ENCODE assay signal across 17 cellular contexts in the genomic region with DNA sequence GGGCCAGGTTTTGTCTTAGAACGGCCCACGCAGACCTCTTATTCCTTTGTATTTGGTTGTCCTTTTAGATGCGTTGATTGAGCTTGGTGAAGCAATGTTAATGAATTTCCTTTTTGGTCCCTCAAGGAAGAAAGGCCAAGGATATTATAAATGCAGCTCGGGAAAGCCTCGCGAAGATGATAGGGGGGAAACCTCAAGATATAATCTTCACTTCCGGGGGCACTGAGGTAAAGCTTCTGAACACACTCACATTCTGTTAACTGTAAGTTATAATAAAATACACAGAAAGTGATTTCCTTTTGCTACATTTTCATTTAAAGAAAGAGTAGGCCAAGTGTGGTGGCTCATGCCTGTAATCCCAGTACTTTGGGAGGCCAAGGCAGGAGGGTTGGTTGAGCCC. TPM values are rescaled to one million over a fixed set of nuclear protein-coding genes. Genes with fewer than 3 reads are reported as not detected.
DNase-seq lines count a peak whose midpoint lies in the region; ATAC-seq and TF ChIP-seq lines count a peak whose summit lies in the region.
"Had no signal": no experiment of that assay in that cellular context is flagged by ENCODE, and none has a peak within 500 bp of the region (broad histone marks: within the 10 kb centered on the region; RNA-seq: fewer than 3 reads in every experiment).

No MANE protein-coding gene starts in this region.

- peaks cover 84% of the 10 kb centered on the region for H3K36me3 Mint-ChIP-seq in activated CD4-positive, alpha-beta T cell treated with anti-CD3 and anti-CD28 coated beads for 36 hours (ENCODE audit: low read depth)
- peaks cover 96% of the 10 kb centered on the region for H3K36me3 Mint-ChIP-seq in stimulated activated naive CD8-positive, alpha-beta T cell treated with anti-CD3 and anti-CD28 coated beads, Interleukin-15, Interleukin-2, amounts not matched to agents 100 ng/mL and 50 ng/mL, for 24 hours (ENCODE audit: low read depth)
- H3K36me3 Mint-ChIP-seq in activated naive CD8-positive, alpha-beta T cell treated with anti-CD3 and anti-CD28 coated beads for 36 hours, result peaks cover 87% of the 10 kb centered on the region
- H3K36me3 Mint-ChIP-seq in HFFc6 (ENCODE audit: low read depth) (peaks cover 27% of the 10 kb centered on the region), H9 (ENCODE audit: insufficient read depth in 1 of 3, low read depth in 3 of 3) (peaks cover 65 to 85% (median 75%) of the 10 kb centered on the region in 3 experiments; a peak in 6 of 7 replicates)

- no peaks in the 10 kb centered on the region for H3K23me2 ChIP-seq in H9 (ENCODE audit: insufficient read length, low read depth, low read length, poor library complexity, severe bottlenecking)

- no peak overlapping the region for H3K27ac ChIP-seq in H9 (ENCODE audit: insufficient read length, low read depth, low read length)
- H3K27ac ChIP-seq: BLaER1 had no signal

- H3K4me3 Mint-ChIP-seq in activated CD4-positive, alpha-beta T cell treated with anti-CD3 and anti-CD28 coated beads for 36 hours, result no peak overlapping the region
- no peak overlapping the region for H3K4me3 Mint-ChIP-seq in stimulated activated naive CD8-positive, alpha-beta T cell treated with anti-CD3 and anti-CD28 coated beads, Interleukin-15, Interleukin-2, amounts not matched to agents 100 ng/mL and 50 ng/mL, for 24 hours
- peak overlapping the region; percentile 11 for H3K4me3 Mint-ChIP-seq in activated naive CD8-positive, alpha-beta T cell treated with anti-CD3 and anti-CD28 coated beads for 36 hours
- H3K4me3 Mint-ChIP-seq in HFFc6, result no peak overlapping the region
- no peak overlapping the region for H3K4me3 Mint-ChIP-seq in H9

- no peak overlapping the region for H3K4me2 ChIP-seq in H9 (ENCODE audit: insufficient read depth, insufficient read length, low read length)
- H3K4me2 ChIP-seq: BLaER1 had no signal

- WGBS in H9 (ENCODE audit: extremely low coverage, insufficient read length, low lambda C conversion rate), result no CpG with 5 or more reads among the region's 7 CpGs

- no peak overlapping the region for H2AFZ ChIP-seq in H9 (ENCODE audit: low read length)

- peaks cover 7% of the 10 kb centered on the region for H3K79me1 ChIP-seq in H9 (ENCODE audit: insufficient read depth, low read depth, low read length, poor library complexity, severe bottlenecking)

- H3K4me1 ChIP-seq in H9 (ENCODE audit: insufficient read depth, low read length), result peaks cover 2% of the 10 kb centered on the region

- POLR2A ChIA-PET in activated CD4-positive, alpha-beta T cell treated with anti-CD3 and anti-CD28 coated beads for 36 hours (lab: Charles Lee), result interaction anchor here (0.6 kb wide), 1 partner anchor 62 kb away, joined by 4 read pairs; no protein-coding TSS in a partner anchor

- CTCF ChIA-PET in activated CD4-positive, alpha-beta T cell treated with anti-CD3 and anti-CD28 coated beads for 36 hours (lab: Charles Lee), result interaction anchor here (0.7 to 1.1 kb wide), 2 partner anchors 9 to 195 kb away, joined by 3 to 4 read pairs; no protein-coding TSS in a partner anchor

- no peak for TF ChIP-seq CTCF in HFFc6 (IDR thresholded peaks at IDR 0.05)
- no peak for TF ChIP-seq CTCF in H9 (conservative IDR thresholded peaks at IDR 0.05)

- peak overlapping the region; percentile 38 for H3K27ac Mint-ChIP-seq in activated CD4-positive, alpha-beta T cell treated with anti-CD3 and anti-CD28 coated beads for 36 hours
- H3K27ac Mint-ChIP-seq in stimulated activated naive CD8-positive, alpha-beta T cell treated with anti-CD3 and anti-CD28 coated beads, Interleukin-15, Interleukin-2, amounts not matched to agents 100 ng/mL and 50 ng/mL, for 24 hours, result peak overlapping the region; percentile 57
- peak overlapping the region; percentile 75 for H3K27ac Mint-ChIP-seq in activated naive CD8-positive, alpha-beta T cell treated with anti-CD3 and anti-CD28 coated beads for 36 hours
- no peak overlapping the region for H3K27ac Mint-ChIP-seq in HFFc6
- H3K27ac Mint-ChIP-seq in H9, result peak overlapping the region in 1 of 3 experiments; percentile 57; a peak in 2 of 7 replicates

- no peaks in the 10 kb centered on the region for H3K27me3 Mint-ChIP-seq in activated CD4-positive, alpha-beta T cell treated with anti-CD3 and anti-CD28 coated beads for 36 hours
- no peaks in the 10 kb centered on the region for H3K27me3 Mint-ChIP-seq in stimulated activated naive CD8-positive, alpha-beta T cell treated with anti-CD3 and anti-CD28 coated beads, Interleukin-15, Interleukin-2, amounts not matched to agents 100 ng/mL and 50 ng/mL, for 24 hours
- no peaks in the 10 kb centered on the region for H3K27me3 Mint-ChIP-seq in activated naive CD8-positive, alpha-beta T cell treated with anti-CD3 and anti-CD28 coated beads for 36 hours
- H3K27me3 Mint-ChIP-seq in HFFc6 (ENCODE audit: insufficient read depth) (no peaks in the 10 kb centered on the region), H9 (ENCODE audit: low read depth) (no peaks in the 10 kb centered on the region)

- H3K79me2 ChIP-seq in H9 (ENCODE audit: insufficient read depth, low read length), result peaks cover 2% of the 10 kb centered on the region; the same call in 1 of the 2 replicates

- no peak overlapping the region for H3K23ac ChIP-seq in H9 (ENCODE audit: insufficient read length, low read depth, low read length)

- H3K14ac ChIP-seq in H9 (ENCODE audit: insufficient read depth, low read length), result no peak overlapping the region

- no peak for DNase-seq in activated CD4-positive, alpha-beta T cell treated with anti-CD3 and anti-CD28 coated beads for 36 hours
- DNase-seq in activated CD4-positive, alpha-beta T cell treated with anti-CD3 and anti-CD28 coated beads for 4 hours, result no peak
- no peak for DNase-seq in stimulated activated naive CD8-positive, alpha-beta T cell treated with anti-CD3 and anti-CD28 coated beads, Interleukin-15, Interleukin-2, amounts not matched to agents 100 U/mL and 50 U/mL, for 24 hours
- DNase-seq in activated naive CD8-positive, alpha-beta T cell treated with anti-CD3 and anti-CD28 coated beads for 36 hours, result no peak
- DNase-seq in HFFc6 (no peak), H9 (no peak), NCI-H1417 (lab: John Stamatoyannopoulos, UW) (no peak)
- DNase-seq: 8988T, COR-L47, DMS153, Karpas-422, NCI-H1930, NCI-H2171, SHP77 treated with DMSO at 0.1 percent for 48 hours had no signal

- intact Hi-C loops in activated CD4-positive, alpha-beta T cell treated with anti-CD3 and anti-CD28 coated beads for 36 hours (cut with DNase I, micrococcal nuclease), result loop anchor here in 1 of 2 experiments (10.0 kb wide), 1 partner anchor 373 kb away; no protein-coding TSS in a partner anchor

- H2BK15ac ChIP-seq in H9 (ENCODE audit: low read depth, low read length), result no peak overlapping the region

- no peak overlapping the region for H2BK5ac ChIP-seq in H9 (ENCODE audit: insufficient read length, low read length)

- H3K9ac ChIP-seq in H9 (ENCODE audit: extremely low read depth, insufficient read length, low read length), result no peak overlapping the region
- H3K9ac ChIP-seq: BLaER1 had no signal

- H2BK120ac ChIP-seq in H9 (ENCODE audit: low read depth, low read length, poor library complexity, severe bottlenecking), result no peak overlapping the region

- H3T11ph ChIP-seq in H9 (ENCODE audit: low read length), result no peak overlapping the region

- H2AK5ac ChIP-seq in H9 (ENCODE audit: insufficient read length, low read length), result no peak overlapping the region

- no peak for ATAC-seq in activated CD4-positive, alpha-beta T cell treated with anti-CD3 and anti-CD28 coated beads for 36 hours
- no peak for ATAC-seq in stimulated activated naive CD8-positive, alpha-beta T cell treated with anti-CD3 and anti-CD28 coated beads, Interleukin-15, Interleukin-2, amounts not matched to agents 100 U/mL and 50 U/mL, for 24 hours
- ATAC-seq: HepG2 had no signal

- no peak overlapping the region for H2BK12ac ChIP-seq in H9 (ENCODE audit: insufficient read length, low read depth, low read length)

- H3K56ac ChIP-seq in H9 (ENCODE audit: insufficient read length, low read depth, low read length), result no peak overlapping the region

- no peak overlapping the region for H4K5ac ChIP-seq in H9 (ENCODE audit: insufficient read length, low read depth, low read length)

- no peaks in the 10 kb centered on the region for H3K9me3 ChIP-seq in H9 (ENCODE audit: control insufficient read depth, low read depth, low read length)

- H3K4ac ChIP-seq in H9 (ENCODE audit: low read depth, low read length), result no peak overlapping the region

- H3K27me3 ChIP-seq in H9 (ENCODE audit: insufficient read depth, low read length), result no peaks in the 10 kb centered on the region
- H3K27me3 ChIP-seq: BLaER1 had no signal

- H3K9me3 Mint-ChIP-seq in activated CD4-positive, alpha-beta T cell treated with anti-CD3 and anti-CD28 coated beads for 36 hours (ENCODE audit: low read depth), result peaks cover 15% of the 10 kb centered on the region
- H3K9me3 Mint-ChIP-seq in stimulated activated naive CD8-positive, alpha-beta T cell treated with anti-CD3 and anti-CD28 coated beads, Interleukin-15, Interleukin-2, amounts not matched to agents 100 ng/mL and 50 ng/mL, for 24 hours, result peaks cover 18% of the 10 kb centered on the region
- H3K9me3 Mint-ChIP-seq in activated naive CD8-positive, alpha-beta T cell treated with anti-CD3 and anti-CD28 coated beads for 36 hours, result peaks cover 25% of the 10 kb centered on the region
- H3K9me3 Mint-ChIP-seq in HFFc6, result peaks cover 4% of the 10 kb centered on the region; the same call in 1 of the 2 replicates
- no peaks in the 10 kb centered on the region for H3K9me3 Mint-ChIP-seq in H9

- H4K8ac ChIP-seq in H9 (replicated peaks; ENCODE audit: insufficient read length, low read depth, low read length), result no peak overlapping the region

- no peak overlapping the region for H2BK20ac ChIP-seq in H9 (ENCODE audit: low read depth, low read length, poor library complexity, severe bottlenecking)

- no peaks in the 10 kb centered on the region for H4K20me1 ChIP-seq in H9 (ENCODE audit: control insufficient read depth, insufficient read depth, insufficient read length)
- H4K20me1 ChIP-seq: BLaER1 had no signal

- no peak overlapping the region for H3K18ac ChIP-seq in H9 (ENCODE audit: insufficient read length, low read depth, low read length)

- no peak overlapping the region for H4K91ac ChIP-seq in H9 (ENCODE audit: insufficient read length, low read depth, low read length)

- H3K4me1 Mint-ChIP-seq in activated CD4-positive, alpha-beta T cell treated with anti-CD3 and anti-CD28 coated beads for 36 hours, result peaks cover 60% of the 10 kb centered on the region
- H3K4me1 Mint-ChIP-seq in stimulated activated naive CD8-positive, alpha-beta T cell treated with anti-CD3 and anti-CD28 coated beads, Interleukin-15, Interleukin-2, amounts not matched to agents 100 ng/mL and 50 ng/mL, for 24 hours (ENCODE audit: low read depth), result peaks cover 75% of the 10 kb centered on the region
- H3K4me1 Mint-ChIP-seq in activated naive CD8-positive, alpha-beta T cell treated with anti-CD3 and anti-CD28 coated beads for 36 hours, result peaks cover 57% of the 10 kb centered on the region
- H3K4me1 Mint-ChIP-seq in HFFc6 (ENCODE audit: low read depth) (no peaks in the 10 kb centered on the region; the same call in 1 of the 2 replicates), H9 (peaks cover 7 to 9% of the 10 kb centered on the region in 2 experiments)

RNA-seq across cellular contexts. Expression of gene SCLY, which starts 7.1 kb away (rescaled TPM):
- total RNA-seq in activated CD4-positive, alpha-beta T cell treated with anti-CD3 and anti-CD28 coated beads for 36 hours, result 10 to 100 TPM; 59.2 to 60.5 TPM
- total RNA-seq in activated naive CD8-positive, alpha-beta T cell treated with anti-CD3 and anti-CD28 coated beads for 36 hours, result 10 to 100 TPM; 71.6 to 72.9 TPM
- total RNA-seq in HFFc6 (2021; fragmentation: NEBNext Ultra II Directional; extraction: Animal tissue kit (Norgen Biotek cat#: 25700)), result 10 to 100 TPM; 11.3 to 16.4 (median 12.3) TPM
- total RNA-seq in H9 (2021), result 53.4 and 55.3 TPM in 2 replicates

RNA-seq across cellular contexts. Expression of gene ESPNL, which starts 32.2 kb away (rescaled TPM):
- total RNA-seq in activated CD4-positive, alpha-beta T cell treated with anti-CD3 and anti-CD28 coated beads for 36 hours, result under 1 TPM; 0.16 to 0.21 TPM
- not detected for total RNA-seq in activated naive CD8-positive, alpha-beta T cell treated with anti-CD3 and anti-CD28 coated beads for 36 hours
- 1 to 10 TPM; 1.0 to 3.0 (median 2.6) TPM for total RNA-seq in HFFc6 (2021; fragmentation: NEBNext Ultra II Directional; extraction: Animal tissue kit (Norgen Biotek cat#: 25700))
- 0.17 and 0.37 TPM in 2 replicates for total RNA-seq in H9 (2021)
